1 cellular context compared by ENCODE assay signal in the genomic region with DNA sequence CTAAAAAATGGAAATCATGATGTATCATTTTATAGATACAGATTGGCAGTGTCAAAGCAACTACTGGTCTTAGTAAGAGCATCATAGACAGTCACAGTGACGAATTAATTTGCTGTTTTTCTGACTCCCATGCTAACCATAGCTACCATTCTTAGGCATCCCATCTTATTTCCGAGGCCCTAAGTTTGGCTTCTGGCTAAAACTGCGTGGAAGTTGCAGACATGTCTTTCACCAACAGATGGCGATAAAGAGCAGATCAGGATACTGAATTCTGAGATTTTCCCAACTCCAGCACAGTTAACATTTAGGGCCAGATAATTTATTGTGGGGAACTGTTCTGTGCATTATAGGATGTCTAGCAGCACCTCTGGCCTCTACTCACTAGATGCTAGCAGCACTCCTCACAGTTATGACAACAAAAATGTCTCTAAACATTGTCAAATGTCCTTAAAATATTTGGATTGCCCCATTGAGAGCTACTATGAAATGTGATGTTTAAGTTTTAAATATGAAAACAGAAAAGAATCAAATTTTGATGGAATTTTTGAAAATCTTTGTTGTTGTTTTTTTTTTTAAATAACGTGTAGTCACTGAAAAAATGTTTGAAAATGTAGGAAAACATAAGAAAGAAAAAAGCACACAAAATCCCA.
TF ChIP-seq lines count a peak whose summit lies in the region.

No MANE protein-coding gene starts in this region.

TF ChIP-seq in K562, 482 proteins besides CTCF, POLR2A, EP300 and RAD21:
- TF ChIP-seq NFE2L1 (tag; IDR thresholded peaks at IDR 0.05; ENCODE audit: borderline replicate concordance, low read depth) (no peak), SMARCA4 (IDR thresholded peaks at IDR 0.05) (peak; percentile 13; the same call in 1 of the 2 replicates), RCOR1 (IDR thresholded peaks at IDR 0.05; ENCODE audit: borderline replicate concordance in 1 of 2, low read depth in 2 of 2, low read length in 2 of 2) (peak in 1 of 2 experiments; percentile 28; a peak in 1 of 4 replicates), PHF21A (IDR thresholded peaks at IDR 0.05; ENCODE audit: borderline replicate concordance, low read depth) (peak; percentile 31; the same call in 1 of the 2 replicates)
- TF ChIP-seq, protein P1, sequence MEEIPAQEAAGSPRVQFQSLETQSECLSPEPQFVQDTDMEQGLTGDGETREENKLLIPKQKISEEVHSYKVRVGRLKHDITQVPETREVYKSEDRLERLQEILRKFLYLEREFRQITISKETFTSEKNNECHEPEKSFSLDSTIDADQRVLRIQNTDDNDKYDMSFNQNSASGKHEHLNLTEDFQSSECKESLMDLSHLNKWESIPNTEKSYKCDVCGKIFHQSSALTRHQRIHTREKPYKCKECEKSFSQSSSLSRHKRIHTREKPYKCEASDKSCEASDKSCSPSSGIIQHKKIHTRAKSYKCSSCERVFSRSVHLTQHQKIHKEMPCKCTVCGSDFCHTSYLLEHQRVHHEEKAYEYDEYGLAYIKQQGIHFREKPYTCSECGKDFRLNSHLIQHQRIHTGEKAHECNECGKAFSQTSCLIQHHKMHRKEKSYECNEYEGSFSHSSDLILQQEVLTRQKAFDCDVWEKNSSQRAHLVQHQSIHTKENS (CRISPR knock-in tag; IDR thresholded peaks at IDR 0.05): no peak
